Comparison of ENCODE assay signal across 9 cellular contexts in genomic region chr5:16626696-16627264, GRCh38. TPM values are rescaled to one million over a fixed set of nuclear protein-coding genes. Genes with fewer than 3 reads are reported as not detected.
A peak's percentile ranks its signal among the peaks of the same experiment; 100 is the strongest.
DNase-seq lines count a peak whose midpoint lies in the region; ATAC-seq lines count a peak whose summit lies in the region.
"Had no signal": no experiment of that assay in that cellular context is flagged by ENCODE, and none has a peak within 500 bp of the region (broad histone marks: within the 10 kb centered on the region; RNA-seq: fewer than 3 reads in every experiment).

No MANE protein-coding gene starts in this region.

- peak overlapping the region; percentile 23 to 99 (median 86) for H3K27ac Mint-ChIP-seq in naive thymus-derived CD4-positive, alpha-beta T cell

- peaks cover 38 to 78% (median 65%) of the 10 kb centered on the region in 7 donors for H3K4me1 Mint-ChIP-seq in naive thymus-derived CD4-positive, alpha-beta T cell

- no peaks in the 10 kb centered on the region for H3K27me3 Mint-ChIP-seq in naive thymus-derived CD4-positive, alpha-beta T cell

- H3K9me3 ChIP-seq in naive thymus-derived CD4-positive, alpha-beta T cell (ENCODE audit: control insufficient read depth in 2 of 3, low read length in 3 of 3), result no peaks in the 10 kb centered on the region
- H3K9me3 ChIP-seq: MG63 had no signal

- H3K4me3 Mint-ChIP-seq in naive thymus-derived CD4-positive, alpha-beta T cell, result peak overlapping the region in 9 of 10 donors; percentile 2 to 78 (median 53)

- ATAC-seq in GM19395 (IDR thresholded peaks at IDR 0.05; ENCODE audit: unreplicated experiment) (peak; percentile 84), HG02884 (IDR thresholded peaks at IDR 0.05; ENCODE audit: unreplicated experiment) (peak; percentile 72)
- peak; percentile 52 for ATAC-seq in naive thymus-derived CD4-positive, alpha-beta T cell

- POLR2A ChIA-PET in naive thymus-derived CD4-positive, alpha-beta T cell (lab: Charles Lee), result interaction anchor here (0.6 to 8.0 kb wide), 6 partner anchors 10 to 76 kb away, joined by 3 to 182 read pairs (median 3); partner anchors contain the start of gene RETREG1

- intact Hi-C loops in naive thymus-derived CD4-positive, alpha-beta T cell (cut with micrococcal nuclease), result loop anchor here (1.0 kb wide), 2 partner anchors 9 to 18 kb away; no protein-coding TSS in a partner anchor

- no peaks in the 10 kb centered on the region for H3K36me3 ChIP-seq in naive thymus-derived CD4-positive, alpha-beta T cell (ENCODE audit: control insufficient read depth in 2 of 3, insufficient read depth in 3 of 3, low read length in 3 of 3)
- H3K36me3 ChIP-seq: MG63 had no signal

- CTCF ChIA-PET in naive thymus-derived CD4-positive, alpha-beta T cell (lab: Charles Lee), result interaction anchor here (0.9 to 1.8 kb wide), 6 partner anchors 10 to 156 kb away, joined by 3 to 8 read pairs (median 5); partner anchors contain the start of gene RETREG1

- DNase-seq in RPMI7951 (ENCODE audit: low read depth), result peak; percentile 39
- DNase-seq in naive thymus-derived CD4-positive, alpha-beta T cell, result peak in 7 of 9 donors; percentile 41 to 71 (median 56)
- DNase-seq in stimulated activated CD8-positive, alpha-beta memory T cell treated with anti-CD3 and anti-CD28 coated beads, Interleukin-4, amount 100 ng/mL, for 48 hours, result no peak
- DNase-seq in NCI-H526 (lab: John Stamatoyannopoulos, UW), result no peak
- DNase-seq in amniotic stem cell (lab: John Stamatoyannopoulos, UW), result no peak
- DNase-seq: activated CD4-positive, CD25-positive, alpha-beta regulatory T cell treated with anti-CD3 and anti-CD28 coated beads, Interleukin-2, amount 50 U/mL, for 72 hours; MG63 had no signal

- H3K27ac ChIP-seq in naive thymus-derived CD4-positive, alpha-beta T cell (ENCODE audit: low read depth, low read length), result peak overlapping the region; percentile 54

- H3K4me3 ChIP-seq in naive thymus-derived CD4-positive, alpha-beta T cell (ENCODE audit: low read length), result no peak overlapping the region
- H3K4me3 ChIP-seq: MG63 had no signal

- H3K36me3 Mint-ChIP-seq in naive thymus-derived CD4-positive, alpha-beta T cell, result peaks cover 0 to 17% (median 1%) of the 10 kb centered on the region in 5 donors

- no peaks in the 10 kb centered on the region for H3K27me3 ChIP-seq in naive thymus-derived CD4-positive, alpha-beta T cell (ENCODE audit: control insufficient read depth in 2 of 2, insufficient read depth in 2 of 2, low read length in 2 of 2)

- peaks cover 0 to 7% (median 0%) of the 10 kb centered on the region in 11 donors for H3K9me3 Mint-ChIP-seq in naive thymus-derived CD4-positive, alpha-beta T cell

- peaks cover 0 to 49% of the 10 kb centered on the region in 2 donors for H3K4me1 ChIP-seq in naive thymus-derived CD4-positive, alpha-beta T cell (ENCODE audit: control insufficient read depth in 2 of 2, insufficient read depth in 2 of 2, low read length in 2 of 2)

RNA-seq across cellular contexts. Expression of gene RETREG1, which starts 10.0 kb away (rescaled TPM):
- total RNA-seq in RPMI7951 (2014; rRNA removed; shearing (Covaris generic)), result 2.8 TPM in 2 replicates
- total RNA-seq in naive thymus-derived CD4-positive, alpha-beta T cell, result 10 to 100 TPM; 37.4 to 78.3 (median 47.4) TPM
- 100 to 1,000 TPM; 120 to 130 TPM for polyA plus RNA-seq in naive thymus-derived CD4-positive, alpha-beta T cell

Comparison
In these comparisons a context has a peak if more than half of its experiments do, and no peak if none do; other contexts are left out.
1. DNase-seq: peak in RPMI7951 (single experiment) and naive thymus-derived CD4-positive, alpha-beta T cell (7 of 9); none in stimulated activated CD8-positive, alpha-beta memory T cell treated with anti-CD3 and anti-CD28 coated beads, Interleukin-4, amount 100 ng/mL, for 48 hours (single experiment), NCI-H526 (0 of 2) and amniotic stem cell (single experiment).
2. RNA of gene RETREG1, which starts 10.0 kb away (total RNA-seq): 37.4 to 78.3 TPM in naive thymus-derived CD4-positive, alpha-beta T cell; 2.8 TPM in RPMI7951; every median in the first group is over 10 times any median in the second.
3. Peak in every context shown above with its lines, with median percentiles within 50 percentile points of each other: ATAC-seq.